1 cellular context compared by ENCODE assay signal in the genomic region with DNA sequence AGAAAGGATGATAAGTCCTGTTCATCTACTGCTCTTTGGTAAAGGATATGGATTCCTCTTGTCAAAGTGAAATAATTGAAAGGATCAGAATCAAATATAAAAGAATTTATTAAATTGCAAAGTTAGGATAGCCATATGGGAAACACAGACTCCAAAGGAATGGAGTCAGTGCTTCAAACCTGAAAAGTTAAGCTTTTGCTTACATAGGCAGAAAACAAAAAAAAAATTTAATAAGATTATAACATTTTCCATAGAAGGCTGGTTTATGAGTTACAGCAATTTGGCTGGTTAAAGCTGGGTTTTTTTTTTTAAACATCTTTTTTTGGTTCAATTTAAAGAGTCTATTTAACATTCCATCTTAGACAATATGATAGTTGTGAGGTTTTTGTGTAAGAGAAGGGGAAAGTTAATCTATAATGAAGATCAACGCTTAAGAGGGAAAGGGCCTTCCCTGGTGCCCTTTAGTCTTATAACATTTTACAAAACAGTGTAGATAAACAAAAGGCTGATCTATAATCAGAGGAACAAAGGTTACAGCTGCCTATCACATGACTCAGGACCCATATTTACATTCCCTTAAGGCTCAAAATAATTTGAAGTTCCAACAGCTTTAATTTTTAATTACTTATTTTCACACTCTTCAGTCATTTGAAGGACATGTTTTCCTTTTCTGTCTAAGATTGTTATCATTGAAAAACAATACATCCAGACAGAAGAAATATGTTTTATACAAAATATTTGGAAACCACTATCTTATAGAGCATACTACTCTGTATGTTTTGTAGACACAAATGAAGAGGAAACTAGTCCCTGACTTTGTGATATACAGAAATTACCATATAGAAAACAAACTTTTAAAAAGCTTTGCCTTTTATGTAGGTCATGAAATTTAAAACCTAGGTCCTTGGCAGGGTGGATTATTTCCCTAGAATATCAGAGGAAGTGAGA.
TF ChIP-seq lines count a peak whose summit lies in the region.

No MANE protein-coding gene starts in this region.

TF ChIP-seq in HepG2, 621 proteins besides CTCF, POLR2A, EP300 and RAD21 (continued from another document):
- TF ChIP-seq, protein P1, sequence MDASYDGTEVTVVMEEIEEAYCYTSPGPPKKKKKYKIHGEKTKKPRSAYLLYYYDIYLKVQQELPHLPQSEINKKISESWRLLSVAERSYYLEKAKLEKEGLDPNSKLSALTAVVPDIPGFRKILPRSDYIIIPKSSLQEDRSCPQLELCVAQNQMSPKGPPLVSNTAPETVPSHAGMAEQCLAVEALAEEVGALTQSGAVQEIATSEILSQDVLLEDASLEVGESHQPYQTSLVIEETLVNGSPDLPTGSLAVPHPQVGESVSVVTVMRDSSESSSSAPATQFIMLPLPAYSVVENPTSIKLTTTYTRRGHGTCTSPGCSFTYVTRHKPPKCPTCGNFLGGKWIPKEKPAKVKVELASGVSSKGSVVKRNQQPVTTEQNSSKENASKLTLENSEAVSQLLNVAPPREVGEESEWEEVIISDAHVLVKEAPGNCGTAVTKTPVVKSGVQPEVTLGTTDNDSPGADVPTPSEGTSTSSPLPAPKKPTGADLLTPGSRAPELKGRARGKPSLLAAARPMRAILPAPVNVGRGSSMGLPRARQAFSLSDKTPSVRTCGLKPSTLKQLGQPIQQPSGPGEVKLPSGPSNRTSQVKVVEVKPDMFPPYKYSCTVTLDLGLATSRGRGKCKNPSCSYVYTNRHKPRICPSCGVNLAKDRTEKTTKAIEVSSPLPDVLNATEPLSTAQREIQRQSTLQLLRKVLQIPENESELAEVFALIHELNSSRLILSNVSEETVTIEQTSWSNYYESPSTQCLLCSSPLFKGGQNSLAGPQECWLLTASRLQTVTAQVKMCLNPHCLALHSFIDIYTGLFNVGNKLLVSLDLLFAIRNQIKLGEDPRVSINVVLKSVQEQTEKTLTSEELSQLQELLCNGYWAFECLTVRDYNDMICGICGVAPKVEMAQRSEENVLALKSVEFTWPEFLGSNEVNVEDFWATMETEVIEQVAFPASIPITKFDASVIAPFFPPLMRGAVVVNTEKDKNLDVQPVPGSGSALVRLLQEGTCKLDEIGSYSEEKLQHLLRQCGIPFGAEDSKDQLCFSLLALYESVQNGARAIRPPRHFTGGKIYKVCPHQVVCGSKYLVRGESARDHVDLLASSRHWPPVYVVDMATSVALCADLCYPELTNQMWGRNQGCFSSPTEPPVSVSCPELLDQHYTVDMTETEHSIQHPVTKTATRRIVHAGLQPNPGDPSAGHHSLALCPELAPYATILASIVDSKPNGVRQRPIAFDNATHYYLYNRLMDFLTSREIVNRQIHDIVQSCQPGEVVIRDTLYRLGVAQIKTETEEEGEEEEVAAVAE (CRISPR knock-in tag; IDR thresholded peaks at IDR 0.05; ENCODE audit: borderline replicate concordance) = no peak
- peak; percentile 93 for TF ChIP-seq HNF4G (IDR thresholded peaks at IDR 0.05; ENCODE audit: borderline replicate concordance, low read depth, low read length)
- TF ChIP-seq HNF4G (CRISPR knock-in tag; IDR thresholded peaks at IDR 0.05; ENCODE audit: borderline replicate concordance, low read depth) = no peak
- no peak for TF ChIP-seq ZFX (CRISPR knock-in tag; IDR thresholded peaks at IDR 0.05; ENCODE audit: low read depth)
- TF ChIP-seq MIER2 (CRISPR knock-in tag; IDR thresholded peaks at IDR 0.05) = no peak
- TF ChIP-seq SIX1 (CRISPR knock-in tag; IDR thresholded peaks at IDR 0.05; ENCODE audit: borderline replicate concordance) = peak; percentile 51; the same call in 1 of the 2 replicates
- no peak for TF ChIP-seq PRDM4 (CRISPR knock-in tag; IDR thresholded peaks at IDR 0.05; ENCODE audit: borderline replicate concordance)
- TF ChIP-seq NFIC (IDR thresholded peaks at IDR 0.05; ENCODE audit: low read length) = peak; percentile 95
- no peak for TF ChIP-seq ZNF777 (CRISPR knock-in tag; IDR thresholded peaks at IDR 0.05)
- TF ChIP-seq ZNF652 (CRISPR knock-in tag; IDR thresholded peaks at IDR 0.05; ENCODE audit: borderline replicate concordance, low read depth) = no peak; the same call in 1 of the 2 replicates
- no peak for TF ChIP-seq ZNF577 (CRISPR knock-in tag; IDR thresholded peaks at IDR 0.05; ENCODE audit: borderline replicate concordance, low read depth)
- peak; percentile 89 for TF ChIP-seq MAFF (IDR thresholded peaks at IDR 0.05; ENCODE audit: low read depth, low read length)
- 0 out of 2 replicates have a peak, but pooled peaks have one; percentile 53 for TF ChIP-seq TARDBP (CRISPR knock-in tag; IDR thresholded peaks at IDR 0.05)
- no peak for TF ChIP-seq TEAD2 (CRISPR knock-in tag; IDR thresholded peaks at IDR 0.05)
- TF ChIP-seq ISL2 (CRISPR knock-in tag; IDR thresholded peaks at IDR 0.05) = peak; percentile 84
- no peak for TF ChIP-seq ZNF234 (CRISPR knock-in tag; conservative IDR thresholded peaks at IDR 0.05)
- no peak for TF ChIP-seq PHF20 (CRISPR knock-in tag; IDR thresholded peaks at IDR 0.05)
- peak; percentile 57; the same call in 1 of the 2 replicates for TF ChIP-seq MIER3 (CRISPR knock-in tag; IDR thresholded peaks at IDR 0.05; ENCODE audit: borderline replicate concordance)
- TF ChIP-seq ZNF567 (CRISPR knock-in tag; IDR thresholded peaks at IDR 0.05; ENCODE audit: borderline replicate concordance) = no peak
- TF ChIP-seq, protein P2, sequence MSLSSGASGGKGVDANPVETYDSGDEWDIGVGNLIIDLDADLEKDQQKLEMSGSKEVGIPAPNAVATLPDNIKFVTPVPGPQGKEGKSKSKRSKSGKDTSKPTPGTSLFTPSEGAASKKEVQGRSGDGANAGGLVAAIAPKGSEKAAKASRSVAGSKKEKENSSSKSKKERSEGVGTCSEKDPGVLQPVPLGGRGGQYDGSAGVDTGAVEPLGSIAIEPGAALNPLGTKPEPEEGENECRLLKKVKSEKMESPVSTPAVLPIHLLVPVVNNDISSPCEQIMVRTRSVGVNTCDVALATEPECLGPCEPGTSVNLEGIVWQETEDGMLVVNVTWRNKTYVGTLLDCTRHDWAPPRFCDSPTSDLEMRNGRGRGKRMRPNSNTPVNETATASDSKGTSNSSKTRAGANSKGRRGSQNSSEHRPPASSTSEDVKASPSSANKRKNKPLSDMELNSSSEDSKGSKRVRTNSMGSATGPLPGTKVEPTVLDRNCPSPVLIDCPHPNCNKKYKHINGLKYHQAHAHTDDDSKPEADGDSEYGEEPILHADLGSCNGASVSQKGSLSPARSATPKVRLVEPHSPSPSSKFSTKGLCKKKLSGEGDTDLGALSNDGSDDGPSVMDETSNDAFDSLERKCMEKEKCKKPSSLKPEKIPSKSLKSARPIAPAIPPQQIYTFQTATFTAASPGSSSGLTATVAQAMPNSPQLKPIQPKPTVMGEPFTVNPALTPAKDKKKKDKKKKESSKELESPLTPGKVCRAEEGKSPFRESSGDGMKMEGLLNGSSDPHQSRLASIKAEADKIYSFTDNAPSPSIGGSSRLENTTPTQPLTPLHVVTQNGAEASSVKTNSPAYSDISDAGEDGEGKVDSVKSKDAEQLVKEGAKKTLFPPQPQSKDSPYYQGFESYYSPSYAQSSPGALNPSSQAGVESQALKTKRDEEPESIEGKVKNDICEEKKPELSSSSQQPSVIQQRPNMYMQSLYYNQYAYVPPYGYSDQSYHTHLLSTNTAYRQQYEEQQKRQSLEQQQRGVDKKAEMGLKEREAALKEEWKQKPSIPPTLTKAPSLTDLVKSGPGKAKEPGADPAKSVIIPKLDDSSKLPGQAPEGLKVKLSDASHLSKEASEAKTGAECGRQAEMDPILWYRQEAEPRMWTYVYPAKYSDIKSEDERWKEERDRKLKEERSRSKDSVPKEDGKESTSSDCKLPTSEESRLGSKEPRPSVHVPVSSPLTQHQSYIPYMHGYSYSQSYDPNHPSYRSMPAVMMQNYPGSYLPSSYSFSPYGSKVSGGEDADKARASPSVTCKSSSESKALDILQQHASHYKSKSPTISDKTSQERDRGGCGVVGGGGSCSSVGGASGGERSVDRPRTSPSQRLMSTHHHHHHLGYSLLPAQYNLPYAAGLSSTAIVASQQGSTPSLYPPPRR (CRISPR knock-in tag; IDR thresholded peaks at IDR 0.05; ENCODE audit: borderline replicate concordance) = peak; percentile 44; the same call in 1 of the 2 replicates
